In the genomic region with DNA sequence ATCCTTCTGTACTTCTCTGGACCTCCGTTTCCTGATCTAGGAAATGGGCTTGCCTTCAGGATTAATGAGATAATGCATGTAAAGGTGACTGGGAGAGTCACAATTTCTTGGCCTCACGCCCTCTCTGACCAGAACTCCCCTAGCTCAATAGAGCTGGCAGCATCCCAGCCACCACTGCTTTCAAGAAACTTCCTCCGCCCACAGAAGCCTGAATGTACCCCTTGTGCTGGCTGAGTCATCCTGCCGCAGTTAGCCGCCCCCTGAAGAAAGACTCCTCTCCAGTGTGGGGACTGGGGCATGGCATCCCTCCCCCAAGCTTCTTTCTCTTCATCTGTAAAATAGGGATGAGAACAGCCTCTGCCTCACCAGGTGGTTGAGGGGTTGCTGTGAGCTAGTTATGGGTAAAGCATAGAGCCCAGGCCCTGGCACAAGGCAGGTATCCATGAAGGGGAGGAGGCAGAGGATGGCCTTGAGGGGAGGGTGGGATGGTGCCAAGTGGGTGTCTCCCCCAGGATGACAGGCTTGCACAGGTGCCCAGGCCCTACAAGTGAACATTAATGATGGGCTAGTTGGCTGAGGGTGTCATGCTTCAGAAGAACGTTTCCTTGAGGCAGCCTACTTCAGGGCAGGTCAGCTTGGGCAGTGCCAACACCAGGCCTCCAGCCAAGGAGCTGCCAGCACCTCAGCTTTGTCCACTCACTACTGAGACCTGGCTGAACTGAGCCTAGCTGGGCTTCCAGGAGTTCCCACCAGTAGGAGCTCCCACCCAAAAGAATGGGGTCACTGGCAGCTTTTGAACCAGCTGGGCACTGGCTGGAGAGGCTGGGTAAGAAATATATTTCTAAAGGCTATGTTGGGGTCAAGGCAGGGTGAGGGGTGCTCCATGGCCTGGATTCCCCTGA, we compare ENCODE assay signal across 8 cellular contexts. TPM values are rescaled to one million over a fixed set of nuclear protein-coding genes. Genes with fewer than 3 reads are reported as not detected.
A peak's percentile ranks its signal among the peaks of the same experiment; 100 is the strongest.
DNase-seq lines count a peak whose midpoint lies in the region; ATAC-seq and TF ChIP-seq lines count a peak whose summit lies in the region.

No MANE protein-coding gene starts in this region.

- POLR2A ChIA-PET in PC-3 (lab: Charles Lee; ENCODE audit: unreplicated experiment), result no interaction called here

- TF ChIP-seq CTCF in PC-3 (conservative IDR thresholded peaks at IDR 0.05; ENCODE audit: low read depth, low read length), result no peak
- no peak for TF ChIP-seq CTCF in breast epithelium (IDR thresholded peaks at IDR 0.05)

- H3K27me3 ChIP-seq in PC-3 (ENCODE audit: low read length) (no peaks in the 10 kb centered on the region), breast epithelium (no peaks in the 10 kb centered on the region)

- CTCF ChIA-PET in PC-3 (lab: Charles Lee), result interaction anchor here (0.5 to 0.6 kb wide), 2 partner anchors 9 to 36 kb away, joined by 3 to 8 read pairs; no protein-coding TSS in a partner anchor

- no TSS peak for BruUV-seq in PC-3 (replicated peaks; lab: Mats Ljungman, UMichigan)

- intact Hi-C loops in PC-3 (cut with micrococcal nuclease) (no loop called here), breast epithelium (cut with DNase I; ENCODE audit: low total_unique reads) (no loop called here)

- H3K4me3 ChIP-seq in PC-3 (ENCODE audit: low read length) (no peak overlapping the region; the same call in 1 of the 2 replicates), breast epithelium (peak overlapping the region in 2 of 3 donors; percentile 85 to 96)

- peaks cover 18% of the 10 kb centered on the region for H3K79me2 ChIP-seq in PC-3 (ENCODE audit: low read length)

- H3K36me3 ChIP-seq in PC-3 (ENCODE audit: low read depth, low read length), result no peaks in the 10 kb centered on the region
- no peaks in the 10 kb centered on the region for H3K36me3 ChIP-seq in breast epithelium

- H3K4me1 ChIP-seq in PC-3 (ENCODE audit: insufficient read depth, low read length) (peaks cover 69% of the 10 kb centered on the region), breast epithelium (peaks cover 24 to 45% of the 10 kb centered on the region in 2 donors)

- no peaks in the 10 kb centered on the region for H4K20me1 ChIP-seq in PC-3 (ENCODE audit: low read length)

- TF ChIP-seq POLR2A in breast epithelium (IDR thresholded peaks at IDR 0.05), result no peak

- H3K9me3 ChIP-seq in PC-3 (ENCODE audit: low read length) (no peaks in the 10 kb centered on the region), breast epithelium (no peaks in the 10 kb centered on the region)

- peak; percentile 44 for DNase-seq in activated naive CD4-positive, alpha-beta T cell treated with Interleukin-2 at 50 U/mL for 16 hours
- no peak for DNase-seq in activated naive CD4-positive, alpha-beta T cell (lab: John Stamatoyannopoulos, UW)
- DNase-seq in PC-3 (peak; percentile 80), breast epithelium (ENCODE audit: low spot score in 2 of 2) (peak in 1 of 2 donors; percentile 86), mucosa of gallbladder (ENCODE audit: low spot score) (peak; percentile 61), stromal cell of bone marrow (ENCODE audit: low read depth) (peak; percentile 71), OCI-M2 (lab: John Stamatoyannopoulos, UW; ENCODE audit: unreplicated experiment) (no peak), NCI-H1048 (lab: John Stamatoyannopoulos, UW) (no peak)

- H3K27ac ChIP-seq in PC-3 (ENCODE audit: low read length) (peak overlapping the region; percentile 84), breast epithelium (peak overlapping the region; percentile 90 to 95)

- ATAC-seq in PC-3, result no peak; the same call in 1 of the 2 replicates

- no peaks in the 10 kb centered on the region for H3K9me2 ChIP-seq in PC-3 (replicated peaks; ENCODE audit: low read length)

- peak overlapping the region; percentile 93 for H3K4me2 ChIP-seq in PC-3 (ENCODE audit: low read length)

- H3K9ac ChIP-seq in PC-3 (ENCODE audit: low read length), result no peak overlapping the region; the same call in 1 of the 2 replicates

- H3F3A ChIP-seq in PC-3 (ENCODE audit: low read length, unreplicated experiment), result no peaks in the 10 kb centered on the region

- H2AFZ ChIP-seq in PC-3 (ENCODE audit: low read length), result no peak overlapping the region

RNA-seq across cellular contexts. Expression of a gene that starts 3.5 kb away (rescaled TPM):
- total RNA-seq in PC-3 (2014; rRNA removed) (26.5 and 27.8 TPM in 2 replicates), breast epithelium (100 to 1,000 TPM in 1 of 3 donors, 10 to 100 TPM in 1, 1 to 10 TPM in 1; 9.0 to 102 (median 71.4) TPM), mucosa of gallbladder (20.7 TPM)

RNA-seq across cellular contexts. Expression of a gene that starts 33.2 kb away (rescaled TPM):
- total RNA-seq in PC-3 (2014; rRNA removed) (2.2 and 3.4 TPM in 2 replicates), breast epithelium (1 to 10 TPM; 1.3 to 4.5 (median 2.3) TPM), mucosa of gallbladder (0.37 TPM)

RNA-seq across cellular contexts. Expression of a gene that starts 33.3 kb away (rescaled TPM):
- total RNA-seq in PC-3 (2014; rRNA removed) (38.7 and 43.6 TPM in 2 replicates), breast epithelium (10 to 100 TPM; 21.8 to 34.8 (median 26.2) TPM), mucosa of gallbladder (47.5 TPM)

Comparison
In these comparisons a context has a peak if more than half of its experiments do, and no peak if none do; other contexts are left out.
1. DNase-seq: peak in activated naive CD4-positive, alpha-beta T cell treated with Interleukin-2 at 50 U/mL for 16 hours (single experiment), PC-3 (single experiment), mucosa of gallbladder (single experiment) and stromal cell of bone marrow (single experiment); none in activated naive CD4-positive, alpha-beta T cell (0 of 4), OCI-M2 (single experiment) and NCI-H1048 (single experiment).